1 cellular context compared by ENCODE assay signal in genomic region chr3:191334359-191334893, GRCh38.
TF ChIP-seq lines count a peak whose summit lies in the region.

No MANE protein-coding gene starts in this region.

TF ChIP-seq in IMR-90, 13 proteins besides CTCF, POLR2A, EP300 and RAD21 (continued from another document):
- TF ChIP-seq ELK1 (IDR thresholded peaks at IDR 0.05; ENCODE audit: borderline replicate concordance, low read depth, low read length) (no peak), USF2 (IDR thresholded peaks at IDR 0.05; ENCODE audit: low read depth, low read length) (no peak), FOS (IDR thresholded peaks at IDR 0.05; ENCODE audit: low read depth, low read length) (no peak)
TF ChIP-seq in IMR-90: peak in this region for 0.
